Comparison of ENCODE assay signal across 8 cellular contexts in the genomic region with DNA sequence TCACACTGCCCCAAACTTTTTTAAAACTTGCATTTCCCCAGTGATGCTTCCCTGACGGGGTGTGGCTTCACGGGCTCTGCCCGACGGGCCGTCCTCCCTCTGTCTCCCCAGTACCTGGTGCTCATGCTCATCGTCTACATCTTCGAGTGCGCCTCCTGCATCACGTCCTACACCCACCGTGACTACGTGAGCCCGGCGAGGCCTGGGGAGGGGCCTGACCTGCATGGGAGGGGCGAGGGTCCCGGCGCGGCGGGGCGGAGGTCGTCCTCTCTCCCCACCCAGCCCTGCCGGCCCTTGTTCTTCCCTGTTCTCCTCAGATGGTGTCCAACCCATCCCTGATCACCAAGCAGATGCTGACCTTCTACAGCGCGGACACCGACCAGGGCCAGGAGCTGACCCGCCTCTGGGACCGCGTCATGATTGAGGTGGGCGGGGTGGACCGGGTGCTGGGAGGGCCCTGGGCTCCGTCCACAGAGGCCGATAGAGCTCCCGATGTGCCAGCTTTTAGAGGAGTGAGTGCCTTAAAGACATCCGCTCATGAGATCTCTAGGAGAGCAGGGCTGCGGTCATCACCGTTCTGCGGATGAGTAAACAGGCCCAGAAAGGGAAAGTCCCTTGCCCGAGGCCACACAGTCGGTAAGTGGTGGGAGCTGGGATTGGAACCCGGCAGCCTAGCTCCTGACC. TPM values are rescaled to one million over a fixed set of nuclear protein-coding genes. Genes with fewer than 3 reads are reported as not detected.
DNase-seq lines count a peak whose midpoint lies in the region; ATAC-seq, FAIRE-seq and TF ChIP-seq lines count a peak whose summit lies in the region.

No MANE protein-coding gene starts in this region.

- H3K36me3 ChIP-seq in heart left ventricle (no peaks in the 10 kb centered on the region), small intestine (ENCODE audit: control insufficient read depth in 2 of 2, insufficient read depth in 2 of 2, low read length in 2 of 2) (no peaks in the 10 kb centered on the region)

- H3K4me1 ChIP-seq in heart left ventricle (peaks cover 0 to 8% (median 0%) of the 10 kb centered on the region in 12 donors), small intestine (ENCODE audit: control insufficient read depth in 2 of 2, insufficient read depth in 1 of 2, low read depth in 1 of 2, low read length in 1 of 2) (no peaks in the 10 kb centered on the region)

- H3K27me3 ChIP-seq in heart left ventricle (peaks cover 5 to 62% (median 31%) of the 10 kb centered on the region in 9 donors), small intestine (ENCODE audit: control insufficient read depth in 2 of 2, insufficient read depth in 2 of 2, low read length in 2 of 2) (peaks cover 0 to 8% of the 10 kb centered on the region in 2 donors)

- ATAC-seq in heart left ventricle (peak in 3 of 4 donors; percentile 53 to 78 (median 56)), GM19324 (IDR thresholded peaks at IDR 0.05; ENCODE audit: low FRiP score, unreplicated experiment) (no peak), GM18511 (IDR thresholded peaks at IDR 0.05; ENCODE audit: unreplicated experiment) (no peak), HG02938 (IDR thresholded peaks at IDR 0.05; ENCODE audit: unreplicated experiment) (no peak)

- intact Hi-C loops in heart left ventricle (cut with DNase I), result no loop called here

- DNase-seq in GM10266 (ENCODE audit: extremely low spot score) (peak; percentile 77), NCI-H748 (lab: John Stamatoyannopoulos, UW; ENCODE audit: unreplicated experiment) (peak; percentile 84), heart left ventricle (peak in 1 of 5 donors; percentile 54), small intestine (peak; percentile 25)
- DNase-seq in activated gamma-delta T cell treated with anti-CD3 and anti-CD28 coated beads, Interleukin-2, amount 50 U/mL, for 16 hours (ENCODE audit: low read depth), result peak; percentile 18

- no peak for TF ChIP-seq CTCF in GM10266 (IDR thresholded peaks at IDR 0.05; ENCODE audit: control insufficient read depth, insufficient read depth, low read depth, missing control alignments)
- no peak for TF ChIP-seq CTCF in heart left ventricle (IDR thresholded peaks at IDR 0.05)

- TF ChIP-seq POLR2A in heart left ventricle (IDR thresholded peaks at IDR 0.05), result no peak

- H3K9me3 ChIP-seq in heart left ventricle (no peaks in the 10 kb centered on the region), small intestine (ENCODE audit: control insufficient read depth, low read depth) (no peaks in the 10 kb centered on the region)

- H3K4me3 ChIP-seq in heart left ventricle (peak overlapping the region in 9 of 12 donors; percentile 23 to 52 (median 35)), small intestine (ENCODE audit: low read depth in 1 of 2, low read length in 2 of 2) (no peak overlapping the region)

- no peak for FAIRE-seq in small intestine (lab: Jason Lieb, UNC)

- H3K27ac ChIP-seq in heart left ventricle (no peak overlapping the region), small intestine (ENCODE audit: low read depth in 1 of 2, low read length in 1 of 2) (no peak overlapping the region)

- 7 to 11% (median 8%) methylated on average over 26 to 39 of the region's 39 CpGs for WGBS in heart left ventricle, 4 donors
- 2 to 4% (median 2%) methylated on average over 34 to 39 of the region's 39 CpGs for WGBS in small intestine, 3 donors

RNA-seq across cellular contexts. Expression of a gene that starts 6.9 kb away (rescaled TPM):
- total RNA-seq in heart left ventricle, result not detected
- not detected for polyA plus RNA-seq in heart left ventricle
- polyA plus RNA-seq in small intestine, result not detected

RNA-seq across cellular contexts. Expression of a gene that starts 25.1 kb away (rescaled TPM):
- 1,000 to 10,000 TPM in 8 of 9 donors, 100 to 1,000 TPM in 1; 944 to 3,219 (median 1,334) TPM for total RNA-seq in heart left ventricle
- polyA plus RNA-seq in heart left ventricle (1,000 to 10,000 TPM; 1,378 to 4,659 TPM), small intestine (1,000 to 10,000 TPM; 1,282 to 2,391 (median 1,825) TPM)

RNA-seq across cellular contexts. Expression of a gene that starts 31.1 kb away (rescaled TPM):
- total RNA-seq in heart left ventricle, result under 1 TPM in 1 of 9 donors, not detected in 8; 0.24 TPM
- not detected for polyA plus RNA-seq in heart left ventricle
- polyA plus RNA-seq in small intestine, result under 1 TPM in 1 of 3 donors, not detected in 2; 0.22 TPM

RNA-seq across cellular contexts. Expression of a gene that starts 31.7 kb away (rescaled TPM):
- total RNA-seq in heart left ventricle, result 1 to 10 TPM in 1 of 9 donors, under 1 TPM in 6, not detected in 2; 0.23 to 1.6 (median 0.62) TPM
- polyA plus RNA-seq in heart left ventricle (1 to 10 TPM in 1 of 2 donors, under 1 TPM in 1; 0.46 to 1.3 TPM), small intestine (1 to 10 TPM; 2.7 to 7.3 (median 5.6) TPM)

RNA-seq across cellular contexts. Expression of a gene that starts 44.4 kb away (rescaled TPM):
- 10 to 100 TPM; 47.4 to 70.0 (median 57.5) TPM for total RNA-seq in heart left ventricle
- 10 to 100 TPM; 63.1 to 89.2 TPM for polyA plus RNA-seq in heart left ventricle
- 10 to 100 TPM; 62.4 to 71.5 (median 67.3) TPM for polyA plus RNA-seq in small intestine

Comparison
In these comparisons a context has a peak if more than half of its experiments do, and no peak if none do; other contexts are left out.
1. ATAC-seq: peak in heart left ventricle (3 of 4); none in GM19324 (single experiment), GM18511 (single experiment) and HG02938 (single experiment).
2. H3K4me3 ChIP-seq: peak in heart left ventricle (9 of 12); none in small intestine (0 of 2).